Comparison of ENCODE assay signal across 34 cellular contexts in the genomic region with DNA sequence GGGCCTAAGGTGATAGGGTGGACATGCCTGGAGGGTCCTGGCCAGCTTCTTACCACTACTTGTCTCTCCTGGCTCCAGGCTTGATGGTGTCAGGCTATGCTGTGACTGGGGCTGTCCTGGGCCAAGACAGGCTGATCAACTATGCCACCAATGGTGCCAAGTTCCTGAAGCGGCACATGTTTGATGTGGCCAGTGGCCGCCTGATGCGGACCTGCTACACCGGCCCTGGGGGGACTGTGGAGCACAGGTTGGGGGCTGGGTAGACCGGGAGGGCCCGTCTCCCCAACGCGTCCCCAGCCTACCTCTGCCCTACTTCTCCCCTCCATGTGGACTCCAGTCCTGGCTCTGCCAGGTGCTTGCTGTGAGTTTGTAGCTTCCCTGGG. TPM values are rescaled to one million over a fixed set of nuclear protein-coding genes. Genes with fewer than 3 reads are reported as not detected.
"Had no signal": no experiment of that assay in that cellular context is flagged by ENCODE, and none has a peak within 500 bp of the region (broad histone marks: within the 10 kb centered on the region; RNA-seq: fewer than 3 reads in every experiment).

No MANE protein-coding gene starts in this region.

- H3K36me3 ChIP-seq: colonic mucosa had no signal

- H3K27ac ChIP-seq: body of pancreas, colonic mucosa, epithelial cell of prostate had no signal

- H3K36me3 Mint-ChIP-seq: activated CD8-positive, alpha-beta memory T cell treated with anti-CD3 and anti-CD28 coated beads, Interleukin-2, amount 10 ng/mL, durations not matched to agents 7 days and 5 days had no signal

- H3K9me3 ChIP-seq: adrenal gland, body of pancreas, colonic mucosa, esophagus squamous epithelium, gastroesophageal sphincter had no signal

- H3K4me3 Mint-ChIP-seq: activated B cell treated with CpG ODN at 0.5 μM for 24 hours; activated CD8-positive, alpha-beta memory T cell treated with anti-CD3 and anti-CD28 coated beads, Interleukin-2, amount 10 ng/mL, durations not matched to agents 7 days and 5 days; activated CD8-positive, alpha-beta T cell treated with anti-CD3 and anti-CD28 coated beads, Interleukin-2, amount 10 ng/mL, durations not matched to agents 7 days and 5 days; activated naive CD4-positive, alpha-beta T cell treated with anti-CD3 and anti-CD28 coated beads for 36 hours; activated naive CD4-positive, alpha-beta T cell treated with anti-CD3 and anti-CD28 coated beads, Interleukin-2, amount 50 U/mL, for 24 hours; activated naive CD8-positive, alpha-beta T cell treated with anti-CD3 and anti-CD28 coated beads for 36 hours; activated naive CD8-positive, alpha-beta T cell treated with anti-CD3 and anti-CD28 coated beads, Interleukin-2, amount 50 U/mL, for 24 hours; activated T-helper 1 cell treated with anti-CD3 and anti-CD28 coated beads, Interleukin-12 subunit alpha, Interleukin-12 subunit beta, Interleukin-2, Interleukin-4 antibody, amounts not matched to agents 30 ng/mL and 10 ng/mL and 1 ng/mL, durations not matched to agents 14 hours and 24 hours and 36 hours; T-helper 17 cell; T-helper 2 cell treated with Interferon-gamma antibody and Interleukin-4, amounts not matched to agents 5 μg/mL and 100 μg/mL, for 36 hours had no signal

- H3K27me3 ChIP-seq: adrenal gland, body of pancreas, colonic mucosa had no signal

- H3K4me1 ChIP-seq: colonic mucosa had no signal

- H3K9me3 Mint-ChIP-seq: activated B cell treated with CpG ODN at 0.5 μM for 24 hours; activated naive CD4-positive, alpha-beta T cell treated with anti-CD3 and anti-CD28 coated beads for 36 hours; activated naive CD4-positive, alpha-beta T cell treated with anti-CD3 and anti-CD28 coated beads, Interleukin-2, amount 50 U/mL, for 24 hours; activated naive CD8-positive, alpha-beta T cell treated with anti-CD3 and anti-CD28 coated beads for 36 hours; activated naive CD8-positive, alpha-beta T cell treated with anti-CD3 and anti-CD28 coated beads, Interleukin-2, amount 50 U/mL, for 24 hours; activated T-helper 1 cell treated with anti-CD3 and anti-CD28 coated beads, Interleukin-12 subunit alpha, Interleukin-12 subunit beta, Interleukin-2, Interleukin-4 antibody, amounts not matched to agents 30 ng/mL and 10 ng/mL and 1 ng/mL, durations not matched to agents 14 hours and 24 hours and 36 hours; activated T-helper 2 cell treated with anti-CD3 and anti-CD28 coated beads, Interferon-gamma antibody, Interleukin-2, Interleukin-4, amounts not matched to agents 10 μg/mL and 5 μg/mL and 100 μg/mL, durations not matched to agents 14 hours and 24 hours and 36 hours; T-helper 2 cell treated with Interferon-gamma antibody and Interleukin-4, amounts not matched to agents 5 μg/mL and 100 μg/mL, for 36 hours had no signal

- ATAC-seq: activated CD4-positive, CD25-positive, alpha-beta regulatory T cell treated with anti-CD3 and anti-CD28 coated beads, Interleukin-2, amount 50 U/mL, for 24 hours; activated CD8-positive, alpha-beta memory T cell treated with anti-CD3 and anti-CD28 coated beads, Interleukin-2, amount 10 ng/mL, durations not matched to agents 7 days and 5 days; activated CD8-positive, alpha-beta T cell treated with anti-CD3 and anti-CD28 coated beads, Interleukin-2, amount 10 ng/mL, durations not matched to agents 7 days and 5 days; activated naive CD8-positive, alpha-beta T cell treated with anti-CD3 and anti-CD28 coated beads, Interleukin-2, amount 50 U/mL, for 24 hours; T-helper 17 cell had no signal

- H3K27me3 Mint-ChIP-seq: activated B cell treated with CpG ODN at 0.5 μM for 24 hours; activated naive CD4-positive, alpha-beta T cell treated with anti-CD3 and anti-CD28 coated beads, Interleukin-2, amount 50 U/mL, for 24 hours; activated naive CD8-positive, alpha-beta T cell treated with anti-CD3 and anti-CD28 coated beads for 36 hours; activated naive CD8-positive, alpha-beta T cell treated with anti-CD3 and anti-CD28 coated beads, Interleukin-2, amount 50 U/mL, for 24 hours; T-helper 17 cell had no signal

- H3K4me1 Mint-ChIP-seq: activated naive CD8-positive, alpha-beta T cell treated with anti-CD3 and anti-CD28 coated beads for 36 hours had no signal

- H3K27ac Mint-ChIP-seq: activated B cell treated with CpG ODN at 0.5 μM for 24 hours; activated CD8-positive, alpha-beta memory T cell treated with anti-CD3 and anti-CD28 coated beads, Interleukin-2, amount 10 ng/mL, durations not matched to agents 7 days and 5 days; activated CD8-positive, alpha-beta T cell treated with anti-CD3 and anti-CD28 coated beads, Interleukin-2, amount 10 ng/mL, durations not matched to agents 7 days and 5 days; activated naive CD4-positive, alpha-beta T cell treated with anti-CD3 and anti-CD28 coated beads for 36 hours; activated naive CD4-positive, alpha-beta T cell treated with anti-CD3 and anti-CD28 coated beads, Interleukin-2, amount 50 U/mL, for 24 hours; activated naive CD8-positive, alpha-beta T cell treated with anti-CD3 and anti-CD28 coated beads for 36 hours; activated naive CD8-positive, alpha-beta T cell treated with anti-CD3 and anti-CD28 coated beads, Interleukin-2, amount 50 U/mL, for 24 hours; activated T-helper 1 cell treated with anti-CD3 and anti-CD28 coated beads, Interleukin-12 subunit alpha, Interleukin-12 subunit beta, Interleukin-2, Interleukin-4 antibody, amounts not matched to agents 30 ng/mL and 10 ng/mL and 1 ng/mL, durations not matched to agents 14 hours and 24 hours and 36 hours; activated T-helper 2 cell treated with anti-CD3 and anti-CD28 coated beads, Interferon-gamma antibody, Interleukin-2, Interleukin-4, amounts not matched to agents 10 μg/mL and 5 μg/mL and 100 μg/mL, durations not matched to agents 14 hours and 24 hours and 36 hours; T-helper 17 cell; T-helper 2 cell treated with Interferon-gamma antibody and Interleukin-4, amounts not matched to agents 5 μg/mL and 100 μg/mL, for 36 hours had no signal

- DNase-seq: activated B cell treated with CpG ODN at 0.5 μM for 24 hours; activated CD4-positive, alpha-beta T cell treated with anti-CD3 and anti-CD28 coated beads for 48 hours; activated CD4-positive, alpha-beta T cell treated with anti-CD3 and anti-CD28 coated beads, Interleukin-2, amount 50 U/mL, for 1 hour; activated CD4-positive, alpha-beta T cell treated with anti-CD3 and anti-CD28 coated beads, Interleukin-2, amount 50 U/mL, for 48 hours; activated CD8-positive, alpha-beta memory T cell treated with anti-CD3 and anti-CD28 coated beads, Interleukin-2, amount 10 ng/mL, durations not matched to agents 7 days and 5 days; activated CD8-positive, alpha-beta memory T cell treated with anti-CD3 and anti-CD28 coated beads, Interleukin-2, amount 50 U/mL, for 4 hours; activated CD8-positive, alpha-beta T cell treated with anti-CD3 and anti-CD28 coated beads, Interleukin-2, amount 10 ng/mL, durations not matched to agents 7 days and 5 days; activated effector memory CD4-positive, alpha-beta T cell treated with anti-CD3 and anti-CD28 coated beads, Interleukin-2, amount 50 U/mL, for 16 hours; activated naive CD4-positive, alpha-beta T cell treated with anti-CD3 and anti-CD28 coated beads for 36 hours; activated naive CD8-positive, alpha-beta T cell treated with anti-CD3 and anti-CD28 coated beads for 36 hours; activated naive CD8-positive, alpha-beta T cell treated with anti-CD3 and anti-CD28 coated beads, Interleukin-2, amount 50 U/mL, for 24 hours; activated T-cell treated with anti-CD3 and anti-CD28 coated beads, Interleukin-2, amount 50 U/mL, for 1 hour; activated T-cell treated with anti-CD3 and anti-CD28 coated beads, Interleukin-2, amount 50 U/mL, for 48 hours; effector CD8-positive, alpha-beta T cell; esophagus squamous epithelium; T-helper 1 cell; T-helper 17 cell had no signal

- FAIRE-seq: endometrium had no signal

- H3K4me3 ChIP-seq: adrenal gland, body of pancreas, colonic mucosa, esophagus squamous epithelium, gastroesophageal sphincter had no signal

RNA-seq across cellular contexts. Expression of a gene that starts 9.1 kb away (rescaled TPM):
- total RNA-seq: activated CD8-positive, alpha-beta memory T cell treated with anti-CD3 and anti-CD28 coated beads, Interleukin-2, amount 10 ng/mL, durations not matched to agents 7 days and 5 days; activated CD8-positive, alpha-beta T cell treated with anti-CD3 and anti-CD28 coated beads, Interleukin-2, amount 10 ng/mL, durations not matched to agents 7 days and 5 days; activated T-helper 2 cell treated with anti-CD3 and anti-CD28 coated beads, Interferon-gamma antibody, Interleukin-2, Interleukin-4, amounts not matched to agents 10 μg/mL and 5 μg/mL and 100 μg/mL, durations not matched to agents 14 hours and 24 hours and 36 hours; dermis microvascular lymphatic vessel endothelial cell; endothelial cell of umbilical vein; glomerular endothelial cell had no signal
- polyA plus RNA-seq: aorta, endothelial cell of umbilical vein had no signal

RNA-seq across cellular contexts. Expression of a gene that starts 18.9 kb away (rescaled TPM):
- total RNA-seq: activated B cell treated with CpG ODN at 0.5 μM for 24 hours; activated CD8-positive, alpha-beta memory T cell treated with anti-CD3 and anti-CD28 coated beads for 36 hours; activated CD8-positive, alpha-beta memory T cell treated with anti-CD3 and anti-CD28 coated beads, Interleukin-2, amount 10 ng/mL, durations not matched to agents 7 days and 5 days; activated CD8-positive, alpha-beta T cell treated with anti-CD3 and anti-CD28 coated beads, Interleukin-2, amount 10 ng/mL, durations not matched to agents 7 days and 5 days; activated naive CD4-positive, alpha-beta T cell treated with anti-CD3 and anti-CD28 coated beads for 36 hours; activated naive CD8-positive, alpha-beta T cell treated with anti-CD3 and anti-CD28 coated beads for 36 hours; activated T-helper 1 cell treated with anti-CD3 and anti-CD28 coated beads, Interleukin-12 subunit alpha, Interleukin-12 subunit beta, Interleukin-2, Interleukin-4 antibody, amounts not matched to agents 30 ng/mL and 10 ng/mL and 1 ng/mL, durations not matched to agents 14 hours and 24 hours and 36 hours; activated T-helper 2 cell treated with anti-CD3 and anti-CD28 coated beads, Interferon-gamma antibody, Interleukin-2, Interleukin-4, amounts not matched to agents 10 μg/mL and 5 μg/mL and 100 μg/mL, durations not matched to agents 14 hours and 24 hours and 36 hours; aorta; endothelial cell of umbilical vein; fibroblast of lung; T-helper 17 cell had no signal
- polyA plus RNA-seq: endothelial cell of umbilical vein, fibroblast of lung had no signal
